Comparison of ENCODE assay signal across 13 cellular contexts in genomic region chr1:54094730-54095105, GRCh38. TPM values are rescaled to one million over a fixed set of nuclear protein-coding genes. Genes with fewer than 3 reads are reported as not detected.
DNase-seq lines count a peak whose midpoint lies in the region; ATAC-seq, FAIRE-seq and TF ChIP-seq lines count a peak whose summit lies in the region.
"Not testable (repeated sequence)": the region's sequence is repeated elsewhere in the genome, so short reads cannot be mapped to it uniquely, and the experiment has no call there.
"Had no signal": no experiment of that assay in that cellular context is flagged by ENCODE, and none has a peak within 500 bp of the region (broad histone marks: within the 10 kb centered on the region; RNA-seq: fewer than 3 reads in every experiment).

No MANE protein-coding gene starts in this region.

- H3K36me3 ChIP-seq in HEK293 (ENCODE audit: control insufficient read depth in 2 of 2, insufficient read depth in 1 of 2, low read length in 2 of 2) = peaks cover 0 to 12% of the 10 kb centered on the region in 2 experiments; a peak in 1 of 3 replicates
- not testable (repeated sequence) for H3K36me3 ChIP-seq in HepG2 (replicated peaks in 1 of 2; ENCODE audit: control insufficient read depth in 1 of 2, insufficient read depth in 2 of 2, low read length in 2 of 2)
- peaks cover 0 to 21% (median 16%) of the 10 kb centered on the region in 4 donors for H3K36me3 ChIP-seq in stomach

- in situ Hi-C loops in HepG2 (cut with HindIII; ENCODE audit: extremely low pct_ligation_motif_present, low pct_unique_long_range_greater_than_20kb) = not testable (repeated sequence)

- not testable (repeated sequence) for H3K9me3 Mint-ChIP-seq in dendritic cell treated with granulocyte-macrophage colony-stimulating factor and Interleukin-4, amounts not matched to agents 40 ng/mL and 50 ng/mL, for 4 days; neural crest cell

- TF ChIP-seq EP300 in HepG2 (IDR thresholded peaks at IDR 0.05; ENCODE audit: low read depth in 2 of 2, low read length in 2 of 2); HepG2 (CRISPR knock-in tag; IDR thresholded peaks at IDR 0.05; ENCODE audit: borderline replicate concordance); stomach (IDR thresholded peaks at IDR 0.05): not testable (repeated sequence)

- DNase-seq in HepG2 (ENCODE audit: low spot score); neural crest cell (ENCODE audit: low read depth, low spot score); stomach: not testable (repeated sequence)

- peaks cover 42% of the 10 kb centered on the region for H3K4me1 Mint-ChIP-seq in dendritic cell treated with granulocyte-macrophage colony-stimulating factor and Interleukin-4, amounts not matched to agents 40 ng/mL and 50 ng/mL, for 4 days (ENCODE audit: low read depth)
- H3K4me1 Mint-ChIP-seq in neural crest cell = not testable (repeated sequence)

- 0% methylated on average over 1 of the region's 1 CpG for WGBS in HepG2 (ENCODE audit: low lambda C conversion rate)
- WGBS in stomach, 5 donors = 53 to 100% (median 63%) methylated on average over 1 of the region's 1 CpG

- H3K27ac ChIP-seq in C4-2B (peak overlapping the region; percentile 69), VCaP (peak overlapping the region; percentile 41), HepG2 (ENCODE audit: extremely low read length, insufficient read depth, low read length) (peak overlapping the region; percentile 38), stomach (peak overlapping the region; percentile 70 to 87 (median 83))
- not testable (repeated sequence) for H3K27ac ChIP-seq in HEK293 (ENCODE audit: extremely low read depth, low read depth, low read length)

- H3K4me3 Mint-ChIP-seq in dendritic cell treated with granulocyte-macrophage colony-stimulating factor and Interleukin-4, amounts not matched to agents 40 ng/mL and 50 ng/mL, for 4 days; neural crest cell: not testable (repeated sequence)

- H3K9ac ChIP-seq in HepG2 (ENCODE audit: insufficient read depth, low read depth, low read length) = not testable (repeated sequence)

- not testable (repeated sequence) for H3K4me3 ChIP-seq in HEK293 (ENCODE audit: low read depth, low read length); HepG2 (replicated peaks in 1 of 3; ENCODE audit: insufficient read depth in 1 of 3, low read depth in 2 of 3, low read length in 3 of 3); stomach

- TF ChIP-seq POLR2A in HepG2 (IDR thresholded peaks at IDR 0.05; ENCODE audit: insufficient read depth in 1 of 2, low read depth in 2 of 2, low read length in 2 of 2); stomach (IDR thresholded peaks at IDR 0.05): not testable (repeated sequence)

- peak overlapping the region; percentile 8; the same call in 1 of the 2 replicates for H3K4me2 ChIP-seq in HepG2 (ENCODE audit: low read depth, low read length)

- CTCF ChIA-PET in HEK293 (lab: Yijun Ruan, JAX) = interaction anchor here (1.4 kb wide), 1 partner anchor 13 kb away, joined by 6 read pairs; no protein-coding TSS in a partner anchor
- CTCF ChIA-PET in HepG2 (lab: Yijun Ruan, JAX; ENCODE audit: low intra/inter-chr PET ratio, low total read pairs) = not testable (repeated sequence)

- H3K79me2 ChIP-seq in HepG2 (ENCODE audit: insufficient read depth, low read length) = not testable (repeated sequence)

- FAIRE-seq in HepG2 (lab: Jason Lieb, UNC) = not testable (repeated sequence)

- not testable (repeated sequence) for H4K20me1 ChIP-seq in HepG2 (ENCODE audit: insufficient read depth, low read length)

- not testable (repeated sequence) for H3K4me1 ChIP-seq in HEK293 (ENCODE audit: control insufficient read depth, insufficient read depth, low read length)
- H3K4me1 ChIP-seq in HepG2 (ENCODE audit: insufficient read depth, low read length) = peaks cover 38% of the 10 kb centered on the region
- peaks cover 16 to 47% (median 20%) of the 10 kb centered on the region in 4 donors for H3K4me1 ChIP-seq in stomach

- H3K9me3 ChIP-seq in HEK293 (ENCODE audit: control insufficient read depth, insufficient read depth, low read depth, low read length); HepG2 (ENCODE audit: low read length); stomach: not testable (repeated sequence)

- not testable (repeated sequence) for BruUV-seq in HepG2 (replicated peaks; lab: Mats Ljungman, UMichigan)

- not testable (repeated sequence) for H2AFZ ChIP-seq in HepG2 (ENCODE audit: low read length)

- not testable (repeated sequence) for H3K27me3 Mint-ChIP-seq in dendritic cell treated with granulocyte-macrophage colony-stimulating factor and Interleukin-4, amounts not matched to agents 40 ng/mL and 50 ng/mL, for 4 days; neural crest cell (ENCODE audit: low read depth)

- not testable (repeated sequence) for ATAC-seq in HepG2

- intact Hi-C loops in dendritic cell treated with granulocyte-macrophage colony-stimulating factor and Interleukin-4, amounts not matched to agents 40 ng/mL and 50 ng/mL, for 4 days (cut with micrococcal nuclease) = loop anchor here (5.0 kb wide), 1 partner anchor 42 kb away; the partner anchor contains the start of genes TCEANC2 and TMEM59
- intact Hi-C loops in HepG2 (cut with micrococcal nuclease; ENCODE audit: unreplicated experiment); stomach (cut with DNase I; ENCODE audit: low total_unique reads): not testable (repeated sequence)

- not testable (repeated sequence) for H3K27me3 ChIP-seq in HepG2 (ENCODE audit: control insufficient read depth in 1 of 2, insufficient read depth in 2 of 2, low read length in 2 of 2); stomach

- TF ChIP-seq CTCF in C4-2B (conservative IDR thresholded peaks at IDR 0.05); HEK293 (tag by site-specific recombination; IDR thresholded peaks at IDR 0.05); VCaP (conservative IDR thresholded peaks at IDR 0.05); HepG2 (CRISPR knock-in tag; IDR thresholded peaks at IDR 0.05); neural crest cell (conservative IDR thresholded peaks at IDR 0.05); stomach (IDR thresholded peaks at IDR 0.05): not testable (repeated sequence)

- TF ChIP-seq RAD21 in HepG2 (CRISPR knock-in tag; IDR thresholded peaks at IDR 0.05) = not testable (repeated sequence)

- peaks cover 23% of the 10 kb centered on the region for H3K36me3 Mint-ChIP-seq in dendritic cell treated with granulocyte-macrophage colony-stimulating factor and Interleukin-4, amounts not matched to agents 40 ng/mL and 50 ng/mL, for 4 days (ENCODE audit: low read depth)
- not testable (repeated sequence) for H3K36me3 Mint-ChIP-seq in neural crest cell (ENCODE audit: low read depth)

- POLR2A ChIA-PET in HEK293 (lab: Yijun Ruan, JAX); HepG2 (lab: Yijun Ruan, JAX): not testable (repeated sequence)

- H3K27ac Mint-ChIP-seq in dendritic cell treated with granulocyte-macrophage colony-stimulating factor and Interleukin-4, amounts not matched to agents 40 ng/mL and 50 ng/mL, for 4 days = peak overlapping the region; percentile 73
- peak overlapping the region; percentile 14 for H3K27ac Mint-ChIP-seq in neural crest cell (ENCODE audit: unreplicated experiment)

RNA-seq across cellular contexts. Expression of gene TCEANC2, which starts 41.3 kb away (rescaled TPM):
- total RNA-seq in HepG2 (2016; rRNA removed; fragmentation: Illumina TruSeq; extraction: Trizol) (5.0 and 6.1 TPM in 2 replicates), neural crest cell (8.5 and 8.7 TPM in 2 replicates), stomach (1 to 10 TPM; 2.2 to 8.8 (median 2.6) TPM)
- total RNA-seq in HepG2 (2016; cell fraction: cytosol; rRNA removed; fragmentation: Illumina TruSeq; extraction: Trizol; ENCODE audit: low read depth) = 0.51 and 0.88 TPM in 2 replicates
- 4.8 and 6.8 TPM in 2 replicates for total RNA-seq in HepG2 (2016; cell fraction: insoluble cytoplasmic fraction; rRNA removed; fragmentation: Illumina TruSeq; extraction: Trizol)
- 1.6 and 1.8 TPM in 2 replicates for total RNA-seq in HepG2 (2016; cell fraction: membrane; rRNA removed; fragmentation: Illumina TruSeq; extraction: Trizol)
- total RNA-seq in HepG2 (2016; cell fraction: nucleus; rRNA removed; fragmentation: Illumina TruSeq; extraction: Trizol) = 2.0 and 3.7 TPM in 2 replicates
- polyA plus RNA-seq in HepG2 (2011; rRNA removed) (3.6 and 3.8 TPM in 2 replicates), stomach (1 to 10 TPM; 1.8 to 3.1 (median 2.3) TPM)
- polyA plus RNA-seq in HepG2 (2011; cell fraction: cytosol; rRNA removed) = 2.2 and 2.3 TPM in 2 replicates
- polyA plus RNA-seq in HepG2 (2011; cell fraction: nucleus; rRNA removed) = 3.6 and 4.3 TPM in 2 replicates
- polyA plus RNA-seq in HepG2 (2012) = 1.6 and 2.4 TPM in 2 replicates
- 0.37 and 0.94 TPM in 2 replicates for polyA plus RNA-seq in HepG2 (2016; cell fraction: cytosol; fragmentation: Illumina TruSeq; extraction: Trizol; ENCODE audit: low read depth)
- 5.2 and 8.7 TPM in 2 replicates for polyA plus RNA-seq in HepG2 (2016; cell fraction: insoluble cytoplasmic fraction; fragmentation: Illumina TruSeq; extraction: Trizol; ENCODE audit: low read depth)
- 1.3 and 1.5 TPM in 2 replicates for polyA plus RNA-seq in HepG2 (2016; cell fraction: membrane; fragmentation: Illumina TruSeq; extraction: Trizol; ENCODE audit: low read depth)
- polyA plus RNA-seq in HepG2 (2016; cell fraction: nucleus; fragmentation: Illumina TruSeq; extraction: Trizol; ENCODE audit: insufficient read depth, low read depth) = 3.7 and 5.4 TPM in 2 replicates
- 4.6 and 9.1 TPM in 2 replicates for polyA minus RNA-seq in HepG2 (2011; rRNA and poly(A)+ RNA removed; ENCODE audit: low replicate concordance)
- 1.5 and 2.2 TPM in 2 replicates for polyA minus RNA-seq in HepG2 (2011; cell fraction: cytosol; rRNA and poly(A)+ RNA removed)
- 4.4 and 5.6 TPM in 2 replicates for polyA minus RNA-seq in HepG2 (2011; cell fraction: nucleus; rRNA and poly(A)+ RNA removed)

RNA-seq across cellular contexts. Expression of gene TMEM59, which starts 41.7 kb away (rescaled TPM):
- total RNA-seq in HepG2 (2016; rRNA removed; fragmentation: Illumina TruSeq; extraction: Trizol) (98.2 and 147 TPM in 2 replicates), neural crest cell (103 and 105 TPM in 2 replicates), stomach (100 to 1,000 TPM in 4 of 5 donors, 10 to 100 TPM in 1; 95.7 to 322 (median 220) TPM)
- 69.6 and 74.1 TPM in 2 replicates for total RNA-seq in HepG2 (2016; cell fraction: cytosol; rRNA removed; fragmentation: Illumina TruSeq; extraction: Trizol; ENCODE audit: low read depth)
- total RNA-seq in HepG2 (2016; cell fraction: insoluble cytoplasmic fraction; rRNA removed; fragmentation: Illumina TruSeq; extraction: Trizol) = 103 and 155 TPM in 2 replicates
- total RNA-seq in HepG2 (2016; cell fraction: membrane; rRNA removed; fragmentation: Illumina TruSeq; extraction: Trizol) = 71.1 and 72.1 TPM in 2 replicates
- total RNA-seq in HepG2 (2016; cell fraction: nucleus; rRNA removed; fragmentation: Illumina TruSeq; extraction: Trizol) = 118 and 122 TPM in 2 replicates
- polyA plus RNA-seq in HepG2 (2011; rRNA removed) (354 and 363 TPM in 2 replicates), stomach (100 to 1,000 TPM; 103 to 179 (median 169) TPM)
- polyA plus RNA-seq in HepG2 (2011; cell fraction: cytosol; rRNA removed) = 200 and 292 TPM in 2 replicates
- 51.7 and 67.8 TPM in 2 replicates for polyA plus RNA-seq in HepG2 (2011; cell fraction: nucleus; rRNA removed)
- 215 and 233 TPM in 2 replicates for polyA plus RNA-seq in HepG2 (2012)
- 60.3 and 66.9 TPM in 2 replicates for polyA plus RNA-seq in HepG2 (2016; cell fraction: cytosol; fragmentation: Illumina TruSeq; extraction: Trizol; ENCODE audit: low read depth)
- 85.0 and 92.7 TPM in 2 replicates for polyA plus RNA-seq in HepG2 (2016; cell fraction: insoluble cytoplasmic fraction; fragmentation: Illumina TruSeq; extraction: Trizol; ENCODE audit: low read depth)
- polyA plus RNA-seq in HepG2 (2016; cell fraction: membrane; fragmentation: Illumina TruSeq; extraction: Trizol; ENCODE audit: low read depth) = 53.7 and 61.9 TPM in 2 replicates
- polyA plus RNA-seq in HepG2 (2016; cell fraction: nucleus; fragmentation: Illumina TruSeq; extraction: Trizol; ENCODE audit: insufficient read depth, low read depth) = 154 and 158 TPM in 2 replicates
- polyA minus RNA-seq in HepG2 (2011; rRNA and poly(A)+ RNA removed; ENCODE audit: low replicate concordance) = 163 and 204 TPM in 2 replicates
- polyA minus RNA-seq in HepG2 (2011; cell fraction: cytosol; rRNA and poly(A)+ RNA removed) = 93.6 and 117 TPM in 2 replicates
- 36.6 and 61.8 TPM in 2 replicates for polyA minus RNA-seq in HepG2 (2011; cell fraction: nucleus; rRNA and poly(A)+ RNA removed)

RNA-seq across cellular contexts. Expression of gene CDCP2, which starts 58.1 kb away (rescaled TPM):
- not detected in 2 replicates for total RNA-seq in HepG2 (2016; rRNA removed; fragmentation: Illumina TruSeq; extraction: Trizol)
- not detected in 2 replicates for total RNA-seq in HepG2 (2016; cell fraction: cytosol; rRNA removed; fragmentation: Illumina TruSeq; extraction: Trizol; ENCODE audit: low read depth)
- total RNA-seq in HepG2 (2016; cell fraction: insoluble cytoplasmic fraction; rRNA removed; fragmentation: Illumina TruSeq; extraction: Trizol) = not detected in 2 replicates
- not detected in 2 replicates for total RNA-seq in HepG2 (2016; cell fraction: membrane; rRNA removed; fragmentation: Illumina TruSeq; extraction: Trizol)
- not detected in 2 replicates for total RNA-seq in HepG2 (2016; cell fraction: nucleus; rRNA removed; fragmentation: Illumina TruSeq; extraction: Trizol)
- polyA plus RNA-seq in HepG2 (2011; rRNA removed) = 0.03 TPM in 1 of 2 replicates, not detected in the other
- not detected in 2 replicates for polyA plus RNA-seq in HepG2 (2011; cell fraction: cytosol; rRNA removed)
- not detected in 2 replicates for polyA plus RNA-seq in HepG2 (2011; cell fraction: nucleus; rRNA removed)
- polyA plus RNA-seq in HepG2 (2012) = not detected in 2 replicates
- not detected in 2 replicates for polyA plus RNA-seq in HepG2 (2016; cell fraction: cytosol; fragmentation: Illumina TruSeq; extraction: Trizol; ENCODE audit: low read depth)
- polyA plus RNA-seq in HepG2 (2016; cell fraction: insoluble cytoplasmic fraction; fragmentation: Illumina TruSeq; extraction: Trizol; ENCODE audit: low read depth) = not detected in 2 replicates
- polyA plus RNA-seq in HepG2 (2016; cell fraction: membrane; fragmentation: Illumina TruSeq; extraction: Trizol; ENCODE audit: low read depth) = not detected in 2 replicates
- polyA plus RNA-seq in HepG2 (2016; cell fraction: nucleus; fragmentation: Illumina TruSeq; extraction: Trizol; ENCODE audit: insufficient read depth, low read depth) = not detected in 2 replicates
- not detected in 2 replicates for polyA minus RNA-seq in HepG2 (2011; rRNA and poly(A)+ RNA removed; ENCODE audit: low replicate concordance)
- polyA minus RNA-seq in HepG2 (2011; cell fraction: cytosol; rRNA and poly(A)+ RNA removed) = not detected in 2 replicates
- polyA minus RNA-seq in HepG2 (2011; cell fraction: nucleus; rRNA and poly(A)+ RNA removed) = not detected in 2 replicates
- total RNA-seq in neural crest cell = not detected in 2 replicates
- under 1 TPM in 2 of 5 donors, not detected in 3; 0.18 to 0.58 TPM for total RNA-seq in stomach
- not detected for polyA plus RNA-seq in stomach
- total RNA-seq: CD8-positive, alpha-beta memory T cell; H1; H9 had no signal
- polyA plus RNA-seq: A549; BJ; CD14-positive monocyte; CD8-positive, alpha-beta memory T cell; H1 had no signal
